ENCODE assay signal across 18 cellular contexts in the genomic region with DNA sequence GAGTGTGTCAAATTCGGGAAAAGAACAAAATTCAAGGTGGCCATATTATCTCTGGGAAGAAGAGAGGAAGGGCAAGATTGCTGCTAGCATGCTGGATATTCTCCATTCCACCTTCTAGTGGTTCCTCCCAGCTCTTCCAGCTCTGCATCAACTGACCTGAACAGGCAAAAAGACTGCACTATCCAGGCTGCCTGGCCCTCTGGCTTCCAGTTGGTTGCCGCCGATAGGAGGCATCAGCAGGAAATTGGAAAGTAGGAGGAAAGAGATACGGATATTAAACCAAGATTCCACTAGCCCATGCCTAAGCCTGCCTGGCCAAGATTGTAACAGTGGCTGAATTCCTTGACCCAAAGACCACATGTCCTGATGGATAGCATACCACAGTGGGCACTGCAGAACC. TPM values are rescaled to one million over a fixed set of nuclear protein-coding genes. Genes with fewer than 3 reads are reported as not detected.
A peak's percentile ranks its signal among the peaks of the same experiment; 100 is the strongest.
DNase-seq lines count a peak whose midpoint lies in the region; ATAC-seq, FAIRE-seq and TF ChIP-seq lines count a peak whose summit lies in the region.
"Had no signal": no experiment of that assay in that cellular context is flagged by ENCODE, and none has a peak within 500 bp of the region (broad histone marks: within the 10 kb centered on the region; RNA-seq: fewer than 3 reads in every experiment).

No MANE protein-coding gene starts in this region.

- H3K4me1 ChIP-seq in HepG2 (ENCODE audit: insufficient read depth, low read length) (peaks cover 26% of the 10 kb centered on the region), right lobe of liver (peaks cover 0 to 7% (median 3%) of the 10 kb centered on the region in 4 donors)

- H3K4me1 Mint-ChIP-seq in activated T-helper 17 cell treated with anti-CD3 and anti-CD28 coated beads, Interleukin-2, amount 50 U/mL, for 72 hours = peaks cover 10% of the 10 kb centered on the region
- peaks cover 22 to 42% of the 10 kb centered on the region in 2 donors for H3K4me1 Mint-ChIP-seq in immature natural killer cell
- H3K4me1 Mint-ChIP-seq in activated CD4-positive, alpha-beta T cell treated with anti-CD3 and anti-CD28 coated beads for 36 hours = peaks cover 23% of the 10 kb centered on the region

- H3K36me3 ChIP-seq in HepG2 (replicated peaks in 1 of 2; ENCODE audit: control insufficient read depth in 1 of 2, insufficient read depth in 2 of 2, low read length in 2 of 2) = no peaks in the 10 kb centered on the region; a peak in 2 of 5 replicates
- H3K36me3 ChIP-seq in right lobe of liver = no peaks in the 10 kb centered on the region
- H3K36me3 ChIP-seq: pancreas had no signal

- DNase-seq in HepG2 (ENCODE audit: low spot score) (no peak), right lobe of liver (no peak), immature natural killer cell (no peak)
- DNase-seq in activated CD4-positive, CD25-positive, alpha-beta regulatory T cell treated with anti-CD3 and anti-CD28 coated beads, Interleukin-2, amount 50 U/mL, for 72 hours = no peak
- DNase-seq in activated CD4-positive, alpha-beta T cell treated with anti-CD3 and anti-CD28 coated beads for 36 hours = no peak
- DNase-seq: activated CD4-positive, alpha-beta T cell treated with anti-CD3 and anti-CD28 coated beads, Interleukin-2, amount 50 U/mL, for 48 hours; anterior cingulate cortex; mucosa of descending colon; pancreas; small intestine; stimulated activated naive CD4-positive, alpha-beta T cell treated with Interleukin-2 at 50 U/mL for 16 hours had no signal

- TF ChIP-seq RAD21 in HepG2 (CRISPR knock-in tag; IDR thresholded peaks at IDR 0.05) = no peak

- CTCF ChIA-PET in HepG2 (lab: Yijun Ruan, JAX; ENCODE audit: low intra/inter-chr PET ratio, low total read pairs) = no interaction called here
- CTCF ChIA-PET in activated CD4-positive, alpha-beta T cell treated with anti-CD3 and anti-CD28 coated beads for 36 hours (lab: Charles Lee) = no interaction called here

- H3K27me3 ChIP-seq in HepG2 (ENCODE audit: control insufficient read depth in 1 of 2, insufficient read depth in 2 of 2, low read length in 2 of 2) (no peaks in the 10 kb centered on the region; a peak in 1 of 5 replicates), right lobe of liver (no peaks in the 10 kb centered on the region)
- H3K27me3 ChIP-seq: esophagus muscularis mucosa, pancreas, SJSA1 had no signal

- POLR2A ChIA-PET in HepG2 (lab: Yijun Ruan, JAX) = no interaction called here
- POLR2A ChIA-PET in activated CD4-positive, alpha-beta T cell treated with anti-CD3 and anti-CD28 coated beads for 36 hours (lab: Charles Lee) = no interaction called here

- in situ Hi-C loops in HepG2 (cut with HindIII; ENCODE audit: extremely low pct_ligation_motif_present, low pct_unique_long_range_greater_than_20kb) = loop anchor here (5.0 kb wide), 2 partner anchors 75 to 240 kb away; no protein-coding TSS in a partner anchor

- BruUV-seq in HepG2 (replicated peaks; lab: Mats Ljungman, UMichigan) = no TSS peak

- no peaks in the 10 kb centered on the region for H3K9me3 Mint-ChIP-seq in activated T-helper 17 cell treated with anti-CD3 and anti-CD28 coated beads, Interleukin-2, amount 50 U/mL, for 72 hours
- H3K9me3 Mint-ChIP-seq in immature natural killer cell = no peaks in the 10 kb centered on the region
- H3K9me3 Mint-ChIP-seq in activated CD4-positive, alpha-beta T cell treated with anti-CD3 and anti-CD28 coated beads for 36 hours (ENCODE audit: low read depth) = no peaks in the 10 kb centered on the region
- H3K9me3 Mint-ChIP-seq: type B pancreatic cell had no signal

- no peak overlapping the region for H3K27ac ChIP-seq in HepG2 (ENCODE audit: extremely low read length, insufficient read depth, low read length)
- no peak overlapping the region for H3K27ac ChIP-seq in right lobe of liver
- H3K27ac ChIP-seq: SJSA1 had no signal

- H3K27me3 Mint-ChIP-seq in activated T-helper 17 cell treated with anti-CD3 and anti-CD28 coated beads, Interleukin-2, amount 50 U/mL, for 72 hours = no peaks in the 10 kb centered on the region
- H3K27me3 Mint-ChIP-seq in immature natural killer cell (ENCODE audit: low read depth in 3 of 3) = peaks cover 10 to 18% (median 12%) of the 10 kb centered on the region in 3 donors
- H3K27me3 Mint-ChIP-seq in activated CD4-positive, alpha-beta T cell treated with anti-CD3 and anti-CD28 coated beads for 36 hours = peaks cover 2% of the 10 kb centered on the region
- H3K27me3 Mint-ChIP-seq: type B pancreatic cell had no signal

- H2AFZ ChIP-seq in HepG2 (ENCODE audit: low read length) = peak overlapping the region; percentile 92

- H3K79me2 ChIP-seq in HepG2 (ENCODE audit: insufficient read depth, low read length) = peaks cover 18% of the 10 kb centered on the region

- TF ChIP-seq EP300 in HepG2 (IDR thresholded peaks at IDR 0.05; ENCODE audit: low read depth in 2 of 2, low read length in 2 of 2) (no peak), HepG2 (CRISPR knock-in tag; IDR thresholded peaks at IDR 0.05; ENCODE audit: borderline replicate concordance) (no peak)

- no peaks in the 10 kb centered on the region for H3K9me3 ChIP-seq in HepG2 (ENCODE audit: low read length)
- no peaks in the 10 kb centered on the region for H3K9me3 ChIP-seq in right lobe of liver
- H3K9me3 ChIP-seq: esophagus muscularis mucosa, mucosa of descending colon, SJSA1 had no signal

- TF ChIP-seq CTCF in HepG2 (CRISPR knock-in tag; IDR thresholded peaks at IDR 0.05) = no peak
- TF ChIP-seq CTCF in right lobe of liver (IDR thresholded peaks at IDR 0.05) = no peak

- H3K27ac Mint-ChIP-seq in activated T-helper 17 cell treated with anti-CD3 and anti-CD28 coated beads, Interleukin-2, amount 50 U/mL, for 72 hours = no peak overlapping the region
- no peak overlapping the region for H3K27ac Mint-ChIP-seq in immature natural killer cell
- H3K27ac Mint-ChIP-seq in activated CD4-positive, alpha-beta T cell treated with anti-CD3 and anti-CD28 coated beads for 36 hours = no peak overlapping the region

- H3K4me3 Mint-ChIP-seq in activated T-helper 17 cell treated with anti-CD3 and anti-CD28 coated beads, Interleukin-2, amount 50 U/mL, for 72 hours = peak overlapping the region; percentile 99
- H3K4me3 Mint-ChIP-seq in immature natural killer cell = peak overlapping the region in 3 of 5 donors; percentile 7 to 98 (median 96)
- H3K4me3 Mint-ChIP-seq in activated CD4-positive, alpha-beta T cell treated with anti-CD3 and anti-CD28 coated beads for 36 hours = no peak overlapping the region

- no peak for ATAC-seq in HepG2
- ATAC-seq in right lobe of liver = no peak
- no peak for ATAC-seq in activated T-helper 17 cell treated with anti-CD3 and anti-CD28 coated beads, Interleukin-2, amount 50 U/mL, for 72 hours (replicated peaks)
- ATAC-seq in HG03045 (IDR thresholded peaks at IDR 0.05; ENCODE audit: unreplicated experiment) = no peak
- no peak for ATAC-seq in activated CD4-positive, alpha-beta T cell treated with anti-CD3 and anti-CD28 coated beads for 36 hours
- ATAC-seq in HG03039 (IDR thresholded peaks at IDR 0.05; ENCODE audit: unreplicated experiment) = no peak
- ATAC-seq: mucosa of descending colon, pancreas had no signal

- peaks cover 14% of the 10 kb centered on the region for H3K36me3 Mint-ChIP-seq in activated T-helper 17 cell treated with anti-CD3 and anti-CD28 coated beads, Interleukin-2, amount 50 U/mL, for 72 hours (ENCODE audit: low read depth)
- peaks cover 2 to 4% (median 3%) of the 10 kb centered on the region in 3 donors for H3K36me3 Mint-ChIP-seq in immature natural killer cell
- peaks cover 3% of the 10 kb centered on the region for H3K36me3 Mint-ChIP-seq in activated CD4-positive, alpha-beta T cell treated with anti-CD3 and anti-CD28 coated beads for 36 hours (ENCODE audit: low read depth)

- no peak for FAIRE-seq in HepG2 (lab: Jason Lieb, UNC)
- FAIRE-seq: G401.6, pancreas, small intestine had no signal

- H3K9ac ChIP-seq in HepG2 (ENCODE audit: insufficient read depth, low read depth, low read length) = 0 out of 2 replicates have a peak overlapping the region, but pooled peaks have one; percentile 91

- intact Hi-C loops in HepG2 (cut with micrococcal nuclease; ENCODE audit: unreplicated experiment) (loop anchor here (10.0 kb wide), 1 partner anchor 1492 kb away; a partner anchor contains a TSS), right lobe of liver (cut with DNase I) (no loop called here)
- intact Hi-C loops in activated CD4-positive, alpha-beta T cell treated with anti-CD3 and anti-CD28 coated beads for 36 hours (cut with DNase I, micrococcal nuclease) = loop anchor here (5.0 kb wide), 3 partner anchors 80 to 310 kb away; a partner anchor contains a TSS

- 82% methylated on average over 4 of the region's 4 CpGs for WGBS in HepG2 (ENCODE audit: low lambda C conversion rate)
- WGBS in right lobe of liver (ENCODE audit: insufficient coverage, low coverage, low lambda C conversion rate, missing lambda C conversion rate) = 93% methylated on average over 2 of the region's 4 CpGs

- no peaks in the 10 kb centered on the region for H4K20me1 ChIP-seq in HepG2 (ENCODE audit: insufficient read depth, low read length)

- H3K4me2 ChIP-seq in HepG2 (ENCODE audit: low read depth, low read length) = peak overlapping the region; percentile 85

- no peak for TF ChIP-seq POLR2A in HepG2 (IDR thresholded peaks at IDR 0.05; ENCODE audit: insufficient read depth in 1 of 2, low read depth in 2 of 2, low read length in 2 of 2)
- TF ChIP-seq POLR2A in right lobe of liver (IDR thresholded peaks at IDR 0.05) = no peak

- H3K4me3 ChIP-seq in HepG2 (replicated peaks in 1 of 3; ENCODE audit: insufficient read depth in 1 of 3, low read depth in 2 of 3, low read length in 3 of 3) (no peak overlapping the region; a peak in 2 of 6 replicates), right lobe of liver (no peak overlapping the region)
- H3K4me3 ChIP-seq: mucosa of descending colon, SJSA1 had no signal

RNA-seq across cellular contexts. Expression of a gene that starts 1.7 kb away (rescaled TPM):
- total RNA-seq in HepG2 (2016; rRNA removed; fragmentation: Illumina TruSeq; extraction: Trizol) (12.5 and 18.7 TPM in 2 replicates), right lobe of liver (1 to 10 TPM; 2.3 to 7.4 (median 6.5) TPM)
- total RNA-seq in HepG2 (2016; cell fraction: cytosol; rRNA removed; fragmentation: Illumina TruSeq; extraction: Trizol; ENCODE audit: low read depth) = 15.8 and 24.3 TPM in 2 replicates
- total RNA-seq in HepG2 (2016; cell fraction: insoluble cytoplasmic fraction; rRNA removed; fragmentation: Illumina TruSeq; extraction: Trizol) = 11.4 and 18.6 TPM in 2 replicates
- 9.9 and 11.5 TPM in 2 replicates for total RNA-seq in HepG2 (2016; cell fraction: membrane; rRNA removed; fragmentation: Illumina TruSeq; extraction: Trizol)
- 69.6 and 74.0 TPM in 2 replicates for total RNA-seq in HepG2 (2016; cell fraction: nucleus; rRNA removed; fragmentation: Illumina TruSeq; extraction: Trizol)
- polyA plus RNA-seq in HepG2 (2011; rRNA removed) (3.4 and 5.4 TPM in 2 replicates), immature natural killer cell (1 to 10 TPM; 1.8 to 5.2 (median 2.4) TPM)
- 1.8 and 2.0 TPM in 2 replicates for polyA plus RNA-seq in HepG2 (2011; cell fraction: cytosol; rRNA removed)
- polyA plus RNA-seq in HepG2 (2011; cell fraction: nucleus; rRNA removed) = 8.1 and 9.1 TPM in 2 replicates
- 3.8 and 4.5 TPM in 2 replicates for polyA plus RNA-seq in HepG2 (2012)
- polyA plus RNA-seq in HepG2 (2016; cell fraction: cytosol; fragmentation: Illumina TruSeq; extraction: Trizol; ENCODE audit: low read depth) = 1.0 and 1.1 TPM in 2 replicates
- polyA plus RNA-seq in HepG2 (2016; cell fraction: insoluble cytoplasmic fraction; fragmentation: Illumina TruSeq; extraction: Trizol; ENCODE audit: low read depth) = 5.4 and 7.2 TPM in 2 replicates
- 1.6 and 1.9 TPM in 2 replicates for polyA plus RNA-seq in HepG2 (2016; cell fraction: membrane; fragmentation: Illumina TruSeq; extraction: Trizol; ENCODE audit: low read depth)
- polyA plus RNA-seq in HepG2 (2016; cell fraction: nucleus; fragmentation: Illumina TruSeq; extraction: Trizol; ENCODE audit: insufficient read depth, low read depth) = 14.8 and 16.8 TPM in 2 replicates
- polyA minus RNA-seq in HepG2 (2011; rRNA and poly(A)+ RNA removed; ENCODE audit: low replicate concordance) = 18.4 and 41.1 TPM in 2 replicates
- polyA minus RNA-seq in HepG2 (2011; cell fraction: cytosol; rRNA and poly(A)+ RNA removed) = 4.4 and 5.3 TPM in 2 replicates
- polyA minus RNA-seq in HepG2 (2011; cell fraction: nucleus; rRNA and poly(A)+ RNA removed) = 117 and 137 TPM in 2 replicates
- 10 to 100 TPM; 36.4 to 45.6 TPM for total RNA-seq in activated T-helper 17 cell treated with anti-CD3 and anti-CD28 coated beads, Interleukin-2, amount 50 U/mL, for 72 hours
- total RNA-seq in activated CD4-positive, alpha-beta T cell treated with anti-CD3 and anti-CD28 coated beads for 36 hours = 10 to 100 TPM; 22.2 to 29.7 TPM

Comparison
In these comparisons a context has a peak if more than half of its experiments do, and no peak if none do; other contexts are left out.
1. intact Hi-C loops: an anchor here in HepG2 (10.0 kb wide) and activated CD4-positive, alpha-beta T cell treated with anti-CD3 and anti-CD28 coated beads for 36 hours (5.0 kb wide); none called in right lobe of liver.